ENCODE assay signal across 22 cellular contexts in the genomic region with DNA sequence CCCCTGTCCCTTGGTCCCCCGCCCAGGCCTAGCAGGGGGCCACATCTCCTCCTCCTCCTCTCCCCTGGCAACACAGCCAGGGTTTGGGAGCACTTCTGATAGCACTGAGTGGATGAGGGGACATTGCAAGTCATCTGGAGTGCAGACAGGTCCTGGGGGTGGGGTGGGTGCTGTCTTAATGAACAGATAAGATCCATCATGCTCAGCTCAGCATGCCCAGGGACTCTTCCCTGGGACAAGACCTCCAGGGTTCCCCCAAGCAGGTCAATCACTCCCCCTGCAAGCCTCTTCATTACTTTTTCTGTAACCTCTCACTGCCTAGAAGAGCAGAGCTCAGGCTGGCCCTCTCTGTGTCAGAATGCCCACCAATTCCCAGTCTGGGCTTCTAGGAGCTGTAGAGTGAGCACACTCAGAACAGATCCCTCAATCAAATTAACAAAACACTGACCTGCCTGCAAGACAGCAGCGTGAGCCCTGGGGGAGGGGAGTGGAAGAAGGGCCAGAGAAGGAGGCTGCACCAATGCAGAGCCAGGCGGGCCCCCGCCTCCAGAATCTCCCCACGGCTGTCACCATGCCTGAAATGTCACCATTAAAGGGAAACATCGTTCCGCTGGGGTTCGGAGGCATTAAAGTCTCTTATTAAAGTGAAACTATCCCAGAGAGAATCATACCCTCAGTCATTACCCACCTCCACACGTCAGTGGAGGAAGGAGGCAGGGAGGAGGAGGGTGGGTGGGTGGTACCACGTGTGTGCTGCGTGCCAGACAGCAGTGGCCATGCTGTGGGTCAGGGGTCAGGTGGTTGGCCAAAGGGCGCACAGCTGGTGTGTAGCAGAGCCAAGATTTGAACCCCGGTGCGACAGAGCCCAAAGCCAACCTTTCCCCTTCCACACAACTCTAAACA.
A peak's percentile ranks its signal among the peaks of the same experiment; 100 is the strongest.
DNase-seq lines count a peak whose midpoint lies in the region; ATAC-seq lines count a peak whose summit lies in the region.
"Had no signal": no experiment of that assay in that cellular context is flagged by ENCODE, and none has a peak within 500 bp of the region (broad histone marks: within the 10 kb centered on the region; RNA-seq: fewer than 3 reads in every experiment).

No MANE protein-coding gene starts in this region.

- peak overlapping the region in 5 of 10 donors; percentile 6 to 30 (median 26) for H3K4me3 Mint-ChIP-seq in naive thymus-derived CD8-positive, alpha-beta T cell

- no peaks in the 10 kb centered on the region for H3K9me3 Mint-ChIP-seq in naive thymus-derived CD8-positive, alpha-beta T cell

- peaks cover 0 to 9% (median 6%) of the 10 kb centered on the region in 4 donors for H3K4me1 Mint-ChIP-seq in naive thymus-derived CD8-positive, alpha-beta T cell

- POLR2A ChIA-PET in naive thymus-derived CD8-positive, alpha-beta T cell (lab: Charles Lee), result no interaction called here

- ATAC-seq in HG02588 (IDR thresholded peaks at IDR 0.05; ENCODE audit: unreplicated experiment), result no peak
- no peak for ATAC-seq in naive thymus-derived CD8-positive, alpha-beta T cell
- ATAC-seq: body of pancreas, gastrocnemius medialis, lower lobe of right lung had no signal

- peak; percentile 5 for DNase-seq in stimulated activated CD4-positive, alpha-beta T cell treated with anti-CD3 and anti-CD28 coated beads, Interleukin-15, amount 100 ng/mL, for 24 hours
- no peak for DNase-seq in stimulated activated CD4-positive, alpha-beta T cell treated with anti-CD3 and anti-CD28 coated beads, Interleukin-2, amount 100 ng/mL, for 24 hours
- peak; percentile 86 for DNase-seq in SK-N-DZ (ENCODE audit: low spot score)
- peak; percentile 22 for DNase-seq in left kidney (ENCODE audit: low read depth, low spot score)
- DNase-seq in SW480 (ENCODE audit: low spot score), result no peak
- DNase-seq in naive thymus-derived CD8-positive, alpha-beta T cell, result no peak
- DNase-seq in KG1 (lab: John Stamatoyannopoulos, UW), result no peak
- DNase-seq: ACHN; activated CD4-positive, alpha-beta T cell treated with anti-CD3 and anti-CD28 coated beads, Interleukin-2, amount 50 U/mL, for 1 hour; activated CD8-positive, alpha-beta memory T cell treated with anti-CD3 and anti-CD28 coated beads, Interleukin-2, amount 50 U/mL, for 4 hours; body of pancreas; effector memory CD4-positive, alpha-beta T cell; esophagus squamous epithelium; gastrocnemius medialis; HCEC 1CT; islet precursor cell; lower lobe of right lung; NCI-H1694; NCI-H226; NCI-H774; OCI-M1 had no signal

- peaks cover 0 to 19% (median 15%) of the 10 kb centered on the region in 5 donors for H3K27me3 Mint-ChIP-seq in naive thymus-derived CD8-positive, alpha-beta T cell

- H3K36me3 Mint-ChIP-seq in naive thymus-derived CD8-positive, alpha-beta T cell, result no peaks in the 10 kb centered on the region

- peak overlapping the region in 2 of 10 donors; percentile 32 to 45 for H3K27ac Mint-ChIP-seq in naive thymus-derived CD8-positive, alpha-beta T cell

Comparison
In these comparisons a context has a peak if more than half of its experiments do, and no peak if none do; other contexts are left out.
1. DNase-seq: peak in stimulated activated CD4-positive, alpha-beta T cell treated with anti-CD3 and anti-CD28 coated beads, Interleukin-15, amount 100 ng/mL, for 24 hours (single experiment), SK-N-DZ (single experiment) and left kidney (single experiment); none in stimulated activated CD4-positive, alpha-beta T cell treated with anti-CD3 and anti-CD28 coated beads, Interleukin-2, amount 100 ng/mL, for 24 hours (0 of 2), SW480 (single experiment), naive thymus-derived CD8-positive, alpha-beta T cell (0 of 10) and KG1 (single experiment).